In the genomic region with DNA sequence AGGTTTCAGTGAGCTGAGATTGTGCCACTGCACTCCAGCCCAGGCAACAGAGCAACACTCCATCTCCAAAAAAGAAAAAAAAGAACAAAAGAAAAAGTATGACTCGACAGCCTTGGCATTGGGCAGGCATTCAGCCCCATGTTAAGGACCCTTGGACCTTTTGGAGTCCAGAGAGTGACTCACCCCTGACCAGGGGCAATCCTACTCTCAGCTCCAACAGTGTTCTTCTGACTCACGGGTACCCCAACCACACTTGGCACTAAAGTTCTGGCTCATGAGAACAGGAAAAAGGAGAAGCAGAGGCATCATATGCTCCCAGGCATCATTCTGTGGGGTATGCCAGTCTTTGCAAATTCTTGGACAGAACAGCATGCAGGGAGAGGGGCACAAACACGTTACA, we compare ENCODE assay signal across 19 cellular contexts.
DNase-seq lines count a peak whose midpoint lies in the region; ATAC-seq, FAIRE-seq and TF ChIP-seq lines count a peak whose summit lies in the region.
"Had no signal": no experiment of that assay in that cellular context is flagged by ENCODE, and none has a peak within 500 bp of the region (broad histone marks: within the 10 kb centered on the region; RNA-seq: fewer than 3 reads in every experiment).

No MANE protein-coding gene starts in this region.

- H3K9me3 ChIP-seq in astrocyte (ENCODE audit: insufficient read depth, low read depth, low read length): no peaks in the 10 kb centered on the region
- H3K9me3 ChIP-seq: SJCRH30, transverse colon had no signal

- H4K20me1 ChIP-seq in astrocyte (ENCODE audit: insufficient read depth, low read length): no peaks in the 10 kb centered on the region

- H3K27me3 Mint-ChIP-seq in astrocyte (ENCODE audit: low read depth, unreplicated experiment): peaks cover 81% of the 10 kb centered on the region

- H3K36me3 ChIP-seq in astrocyte (ENCODE audit: insufficient read depth, low read length): no peaks in the 10 kb centered on the region
- H3K36me3 ChIP-seq: SJCRH30, transverse colon had no signal

- no peak for TF ChIP-seq CTCF in astrocyte (IDR thresholded peaks at IDR 0.05; ENCODE audit: insufficient read depth, low read depth, low read length)

- no peak for TF ChIP-seq RAD21 in Ishikawa (IDR thresholded peaks at IDR 0.05; ENCODE audit: low read depth)

- peaks cover 19% of the 10 kb centered on the region for H3K27me3 ChIP-seq in astrocyte (ENCODE audit: insufficient read depth, low read length)
- H3K27me3 ChIP-seq: SJCRH30, transverse colon had no signal

- no peak for FAIRE-seq in astrocyte (lab: Jason Lieb, UNC)
- FAIRE-seq in HTR-8/SVneo (lab: Jason Lieb, UNC): no peak
- FAIRE-seq: colon had no signal

- no peak overlapping the region for H2AFZ ChIP-seq in astrocyte (ENCODE audit: low read depth, low read length)

- H3K27ac ChIP-seq in astrocyte (ENCODE audit: low read depth, low read length): peak overlapping the region; percentile 10
- H3K27ac ChIP-seq: SJCRH30 had no signal

- H3K27ac Mint-ChIP-seq in astrocyte (ENCODE audit: unreplicated experiment): no peak overlapping the region
- H3K27ac Mint-ChIP-seq: activated CD8-positive, alpha-beta memory T cell treated with anti-CD3 and anti-CD28 coated beads, Interleukin-2, amount 10 ng/mL, durations not matched to agents 7 days and 5 days; CD14-positive monocyte; stimulated activated naive B cell treated with anti-CD40 and anti-IgM and Interleukin-4, amounts not matched to agents 10 μg/mL and 1 μg/mL and 100 μg/mL, for 72 hours had no signal

- no peaks in the 10 kb centered on the region for H3K79me2 ChIP-seq in astrocyte (ENCODE audit: insufficient read depth, low read length)

- peaks cover 15% of the 10 kb centered on the region for H3K4me1 ChIP-seq in astrocyte (ENCODE audit: insufficient read depth, low read length)
- H3K4me1 ChIP-seq: SJCRH30 had no signal

- ATAC-seq in GM21390 (IDR thresholded peaks at IDR 0.05; ENCODE audit: unreplicated experiment): no peak
- ATAC-seq: activated CD8-positive, alpha-beta memory T cell treated with anti-CD3 and anti-CD28 coated beads, Interleukin-2, amount 10 ng/mL, durations not matched to agents 7 days and 5 days had no signal

- H3K4me1 Mint-ChIP-seq in astrocyte (ENCODE audit: low read depth, unreplicated experiment): peaks cover 6% of the 10 kb centered on the region
- H3K4me1 Mint-ChIP-seq: activated CD8-positive, alpha-beta memory T cell treated with anti-CD3 and anti-CD28 coated beads, Interleukin-2, amount 10 ng/mL, durations not matched to agents 7 days and 5 days had no signal

- no peak overlapping the region for H3K4me3 Mint-ChIP-seq in astrocyte (ENCODE audit: unreplicated experiment)
- H3K4me3 Mint-ChIP-seq: activated CD8-positive, alpha-beta memory T cell treated with anti-CD3 and anti-CD28 coated beads, Interleukin-2, amount 10 ng/mL, durations not matched to agents 7 days and 5 days; CD14-positive monocyte; stimulated activated naive B cell treated with anti-CD40 and anti-IgM and Interleukin-4, amounts not matched to agents 10 μg/mL and 1 μg/mL and 100 μg/mL, for 72 hours had no signal

- no peak overlapping the region for H3K4me3 ChIP-seq in astrocyte (ENCODE audit: insufficient read depth, low read depth, low read length)
- H3K4me3 ChIP-seq: SJCRH30, transverse colon had no signal

- peaks cover 3% of the 10 kb centered on the region for H3K36me3 Mint-ChIP-seq in astrocyte (ENCODE audit: low read depth, unreplicated experiment)
- H3K36me3 Mint-ChIP-seq: activated CD8-positive, alpha-beta memory T cell treated with anti-CD3 and anti-CD28 coated beads, Interleukin-2, amount 10 ng/mL, durations not matched to agents 7 days and 5 days; CD14-positive monocyte had no signal

- peak; percentile 74 for DNase-seq in A172 (ENCODE audit: low spot score)
- peak; percentile 77 for DNase-seq in astrocyte (ENCODE audit: low read depth)
- DNase-seq in fibroblast of the conjunctiva (ENCODE audit: low read depth): peak; percentile 13
- no peak for DNase-seq in DMS 273 (lab: John Stamatoyannopoulos, UW; ENCODE audit: unreplicated experiment)
- no peak for DNase-seq in HTR-8/SVneo (ENCODE audit: insufficient read length, low spot score)
- no peak for DNase-seq in NCI-H345 (lab: John Stamatoyannopoulos, UW)
- DNase-seq: activated CD4-positive, alpha-beta T cell treated with anti-CD3 and anti-CD28 coated beads for 1 hour; activated CD8-positive, alpha-beta memory T cell treated with anti-CD3 and anti-CD28 coated beads, Interleukin-2, amount 10 ng/mL, durations not matched to agents 7 days and 5 days; activated gamma-delta T cell; aorta; NCI-H187 treated with DMSO at 0.1 percent for 48 hours; NCI-H510A treated with DMSO at 0.1 percent for 48 hours; SJCRH30; stimulated activated naive B cell treated with anti-CD40 and anti-IgM and Interleukin-4, amounts not matched to agents 10 μg/mL and 1 μg/mL and 100 μg/mL, for 72 hours had no signal

- H3K9ac ChIP-seq in astrocyte (ENCODE audit: low read length): no peak overlapping the region

- H3K4me2 ChIP-seq in astrocyte (ENCODE audit: low read length): peak overlapping the region; percentile 19

- H3K9me3 Mint-ChIP-seq in astrocyte (ENCODE audit: unreplicated experiment): peaks cover 9% of the 10 kb centered on the region

- no peak for TF ChIP-seq EP300 in Ishikawa (IDR thresholded peaks at IDR 0.05; ENCODE audit: borderline replicate concordance)

TF ChIP-seq in Ishikawa, 13 proteins besides CTCF, POLR2A, EP300 and RAD21:
- TF ChIP-seq TAF1 (IDR thresholded peaks at IDR 0.05; ENCODE audit: low read depth) (no peak), NFIC (IDR thresholded peaks at IDR 0.05) (0 out of 2 replicates have a peak, but pooled peaks have one; percentile 51)

Comparison
In these comparisons a context has a peak if more than half of its experiments do, and no peak if none do; other contexts are left out.
1. DNase-seq: peak in A172 (single experiment), astrocyte (single experiment) and fibroblast of the conjunctiva (single experiment); none in DMS 273 (single experiment), HTR-8/SVneo (single experiment) and NCI-H345 (single experiment).